In the genomic region with DNA sequence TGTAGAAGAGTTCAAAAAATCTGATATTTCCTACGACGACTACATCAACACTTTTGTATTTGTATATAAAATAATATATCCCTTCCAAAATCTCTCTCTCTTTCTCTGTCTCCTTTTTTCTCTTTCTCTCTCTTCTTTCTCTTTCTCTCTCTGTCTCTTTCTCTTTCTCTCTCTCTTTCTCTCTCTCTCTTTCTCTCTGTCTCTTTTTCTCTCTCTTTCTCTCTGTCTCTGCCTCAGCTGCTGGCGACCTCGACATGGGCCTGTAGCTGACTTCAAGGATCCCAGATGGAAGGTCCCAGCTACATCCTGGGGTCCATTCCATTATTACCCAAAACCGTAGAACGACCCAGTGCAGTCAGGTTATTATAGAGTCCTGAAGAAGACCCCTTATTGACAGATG, we compare ENCODE assay signal across 2 cellular contexts.
TF ChIP-seq lines count a peak whose summit lies in the region.

No MANE protein-coding gene starts in this region.

TF ChIP-seq in HEK293, 187 proteins besides CTCF, POLR2A, EP300 and RAD21 (continued from another document):
- TF ChIP-seq, protein P1, sequence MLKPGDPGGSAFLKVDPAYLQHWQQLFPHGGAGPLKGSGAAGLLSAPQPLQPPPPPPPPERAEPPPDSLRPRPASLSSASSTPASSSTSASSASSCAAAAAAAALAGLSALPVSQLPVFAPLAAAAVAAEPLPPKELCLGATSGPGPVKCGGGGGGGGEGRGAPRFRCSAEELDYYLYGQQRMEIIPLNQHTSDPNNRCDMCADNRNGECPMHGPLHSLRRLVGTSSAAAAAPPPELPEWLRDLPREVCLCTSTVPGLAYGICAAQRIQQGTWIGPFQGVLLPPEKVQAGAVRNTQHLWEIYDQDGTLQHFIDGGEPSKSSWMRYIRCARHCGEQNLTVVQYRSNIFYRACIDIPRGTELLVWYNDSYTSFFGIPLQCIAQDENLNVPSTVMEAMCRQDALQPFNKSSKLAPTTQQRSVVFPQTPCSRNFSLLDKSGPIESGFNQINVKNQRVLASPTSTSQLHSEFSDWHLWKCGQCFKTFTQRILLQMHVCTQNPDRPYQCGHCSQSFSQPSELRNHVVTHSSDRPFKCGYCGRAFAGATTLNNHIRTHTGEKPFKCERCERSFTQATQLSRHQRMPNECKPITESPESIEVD (tag by site-specific recombination; IDR thresholded peaks at IDR 0.05), result no peak
- TF ChIP-seq ZSCAN16 (tag by site-specific recombination; IDR thresholded peaks at IDR 0.05) (no peak), ZNF426 (tag by site-specific recombination; IDR thresholded peaks at IDR 0.05) (no peak)
- TF ChIP-seq, protein P2, sequence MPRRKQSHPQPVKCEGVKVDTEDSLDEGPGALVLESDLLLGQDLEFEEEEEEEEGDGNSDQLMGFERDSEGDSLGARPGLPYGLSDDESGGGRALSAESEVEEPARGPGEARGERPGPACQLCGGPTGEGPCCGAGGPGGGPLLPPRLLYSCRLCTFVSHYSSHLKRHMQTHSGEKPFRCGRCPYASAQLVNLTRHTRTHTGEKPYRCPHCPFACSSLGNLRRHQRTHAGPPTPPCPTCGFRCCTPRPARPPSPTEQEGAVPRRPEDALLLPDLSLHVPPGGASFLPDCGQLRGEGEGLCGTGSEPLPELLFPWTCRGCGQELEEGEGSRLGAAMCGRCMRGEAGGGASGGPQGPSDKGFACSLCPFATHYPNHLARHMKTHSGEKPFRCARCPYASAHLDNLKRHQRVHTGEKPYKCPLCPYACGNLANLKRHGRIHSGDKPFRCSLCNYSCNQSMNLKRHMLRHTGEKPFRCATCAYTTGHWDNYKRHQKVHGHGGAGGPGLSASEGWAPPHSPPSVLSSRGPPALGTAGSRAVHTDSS (tag by site-specific recombination; IDR thresholded peaks at IDR 0.05), result no peak

TF ChIP-seq in H1, 55 proteins besides CTCF, POLR2A, EP300 and RAD21 (continued from another document):
- TF ChIP-seq TCF12 (IDR thresholded peaks at IDR 0.05; ENCODE audit: low read depth, low read length) (no peak), GTF2F1 (IDR thresholded peaks at IDR 0.05; ENCODE audit: borderline replicate concordance, low read depth, low read length) (no peak), BACH1 (IDR thresholded peaks at IDR 0.05; ENCODE audit: low read length) (no peak), TAF7 (optimal IDR thresholded peaks at IDR 0.05; ENCODE audit: borderline replicate concordance, low read depth, low read length) (no peak), SIRT6 (IDR thresholded peaks at IDR 0.05; ENCODE audit: low read length) (no peak)
- TF ChIP-seq, protein P3, sequence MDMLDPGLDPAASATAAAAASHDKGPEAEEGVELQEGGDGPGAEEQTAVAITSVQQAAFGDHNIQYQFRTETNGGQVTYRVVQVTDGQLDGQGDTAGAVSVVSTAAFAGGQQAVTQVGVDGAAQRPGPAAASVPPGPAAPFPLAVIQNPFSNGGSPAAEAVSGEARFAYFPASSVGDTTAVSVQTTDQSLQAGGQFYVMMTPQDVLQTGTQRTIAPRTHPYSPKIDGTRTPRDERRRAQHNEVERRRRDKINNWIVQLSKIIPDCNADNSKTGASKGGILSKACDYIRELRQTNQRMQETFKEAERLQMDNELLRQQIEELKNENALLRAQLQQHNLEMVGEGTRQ (IDR thresholded peaks at IDR 0.05; ENCODE audit: low read length), result no peak
